Comparison of ENCODE assay signal across 3 cellular contexts in the genomic region with DNA sequence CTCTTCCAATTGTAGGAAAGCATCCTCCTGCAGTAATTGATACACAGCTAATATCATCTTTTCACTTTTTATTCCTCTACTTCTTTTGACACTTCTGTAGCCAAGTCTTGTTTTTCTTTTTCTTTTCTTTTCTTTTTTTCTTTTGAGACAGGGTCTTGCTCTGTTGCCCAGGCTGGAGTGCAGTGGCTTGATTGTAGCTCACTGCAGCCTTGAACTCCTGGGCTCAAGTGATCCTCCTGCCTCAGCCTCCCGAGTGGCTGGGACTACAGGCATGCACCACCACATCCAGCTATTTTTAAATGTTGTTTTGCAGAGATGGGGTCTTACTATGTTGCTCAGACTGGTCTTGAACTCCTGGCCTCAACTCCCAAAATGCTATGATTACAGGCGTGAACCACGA.
TF ChIP-seq lines count a peak whose summit lies in the region.

No MANE protein-coding gene starts in this region.

TF ChIP-seq in HEK293, 187 proteins besides CTCF, POLR2A, EP300 and RAD21:
- peak; percentile 83 for TF ChIP-seq ZNF121 (tag by site-specific recombination; IDR thresholded peaks at IDR 0.05)

TF ChIP-seq in WTC11, 78 proteins besides CTCF, POLR2A, EP300 and RAD21:
- 0 out of 2 replicates have a peak, but pooled peaks have one; percentile 31 for TF ChIP-seq ZNF121 (CRISPR knock-in tag; IDR thresholded peaks at IDR 0.05)

TF ChIP-seq in K562, 482 proteins besides CTCF, POLR2A, EP300 and RAD21:
- peak; percentile 56 for TF ChIP-seq ZNF121 (CRISPR knock-in tag; conservative IDR thresholded peaks at IDR 0.05)
TF ChIP-seq in K562: peak in this region for 1; not testable (repeated sequence) for 481.
